9 cellular contexts compared by ENCODE assay signal in genomic region chr3:17151598-17152373, GRCh38.
DNase-seq lines count a peak whose midpoint lies in the region; ATAC-seq and TF ChIP-seq lines count a peak whose summit lies in the region.
"Had no signal": no experiment of that assay in that cellular context is flagged by ENCODE, and none has a peak within 500 bp of the region (broad histone marks: within the 10 kb centered on the region; RNA-seq: fewer than 3 reads in every experiment).

No MANE protein-coding gene starts in this region.

- H3K36me3 ChIP-seq in CD8-positive, alpha-beta T cell (ENCODE audit: insufficient read depth, low read length) = no peaks in the 10 kb centered on the region
- H3K36me3 ChIP-seq in Loucy (ENCODE audit: insufficient read depth, low read length) = peaks cover 19% of the 10 kb centered on the region; the same call in 1 of the 2 replicates

- no peaks in the 10 kb centered on the region for H3F3A ChIP-seq in Loucy (ENCODE audit: low read depth)

- peak overlapping the region; percentile 9 for H3K4me3 ChIP-seq in CD8-positive, alpha-beta T cell (ENCODE audit: low read depth, low read length)
- no peak overlapping the region for H3K4me3 ChIP-seq in Loucy (ENCODE audit: low read length, poor library complexity, severe bottlenecking)

- peaks cover 3% of the 10 kb centered on the region for H3K9me3 Mint-ChIP-seq in CD8-positive, alpha-beta T cell

- H3K4me2 ChIP-seq in Loucy (ENCODE audit: low read depth, low read length, poor library complexity, severe bottlenecking) = peak overlapping the region; percentile 39

- no peaks in the 10 kb centered on the region for H3K9me2 ChIP-seq in Loucy (replicated peaks; ENCODE audit: low read depth, low read length)

- no peak overlapping the region for H3K9ac ChIP-seq in Loucy (ENCODE audit: low read depth, low read length, poor library complexity, severe bottlenecking)

- H3K4me1 Mint-ChIP-seq in CD8-positive, alpha-beta T cell (ENCODE audit: low read depth) = peaks cover 45% of the 10 kb centered on the region
- H3K4me1 Mint-ChIP-seq: nephron had no signal

- DNase-seq in CD8-positive, alpha-beta T cell = peak; percentile 54 to 85 (median 73)
- DNase-seq in activated T-helper 1 cell treated with Interleukin-2 at 50 U/mL for 16 hours (ENCODE audit: low read depth) (peak; percentile 79), SHP77 treated with DMSO at 0.1 percent for 48 hours (lab: John Stamatoyannopoulos, UW) (no peak), AG20443 (ENCODE audit: low spot score) (no peak), islet precursor cell (no peak)
- DNase-seq in stimulated activated CD4-positive, alpha-beta T cell treated with anti-CD3 and anti-CD28 coated beads, Interleukin-12 subunit alpha, Interleukin-12 subunit beta, amount 100 ng/mL, for 4 hours = peak; percentile 70

- peak; percentile 92 for ATAC-seq in CD8-positive, alpha-beta T cell
- peak; percentile 98 for ATAC-seq in GM21529 (IDR thresholded peaks at IDR 0.05; ENCODE audit: unreplicated experiment)

- H3K27me3 Mint-ChIP-seq in CD8-positive, alpha-beta T cell (ENCODE audit: low read depth) = no peaks in the 10 kb centered on the region

- CTCF ChIA-PET in CD8-positive, alpha-beta T cell (lab: Charles Lee) = interaction anchor here (1.1 to 1.9 kb wide), 3 partner anchors 10 to 550 kb away, joined by 3 to 7 read pairs (median 4); no protein-coding TSS in a partner anchor

- no peak for TF ChIP-seq CTCF in CD8-positive, alpha-beta T cell (IDR thresholded peaks at IDR 0.05)
- TF ChIP-seq CTCF in Loucy (conservative IDR thresholded peaks at IDR 0.05; ENCODE audit: low read length) = no peak

- H3K27ac Mint-ChIP-seq in CD8-positive, alpha-beta T cell = peak overlapping the region; percentile 88
- H3K27ac Mint-ChIP-seq: nephron had no signal

- H3K9me3 ChIP-seq in CD8-positive, alpha-beta T cell (ENCODE audit: low read length) = no peaks in the 10 kb centered on the region
- H3K9me3 ChIP-seq in Loucy (ENCODE audit: insufficient read depth, low read depth, low read length) = no peaks in the 10 kb centered on the region

- no peaks in the 10 kb centered on the region for H3K79me2 ChIP-seq in Loucy (ENCODE audit: insufficient read depth, low read length)

- H3K27ac ChIP-seq in CD8-positive, alpha-beta T cell (ENCODE audit: low read depth, low read length) = peak overlapping the region; percentile 13

- POLR2A ChIA-PET in CD8-positive, alpha-beta T cell (lab: Charles Lee) = interaction anchor here (1.3 to 1.6 kb wide), 6 partner anchors 11 to 309 kb away, joined by 3 to 10 read pairs (median 4); partner anchors contain the start of gene PLCL2

- no peaks in the 10 kb centered on the region for H3K27me3 ChIP-seq in CD8-positive, alpha-beta T cell (ENCODE audit: insufficient read depth, low read length)
- no peaks in the 10 kb centered on the region for H3K27me3 ChIP-seq in Loucy (ENCODE audit: insufficient read depth, low read length, poor library complexity, severe bottlenecking)

- H2AFZ ChIP-seq in Loucy (ENCODE audit: low read length) = no peak overlapping the region

- peak overlapping the region; percentile 67 for H3K4me3 Mint-ChIP-seq in CD8-positive, alpha-beta T cell
- H3K4me3 Mint-ChIP-seq: nephron had no signal

- H4K20me1 ChIP-seq in Loucy (ENCODE audit: insufficient read depth, low read length, poor library complexity, severe bottlenecking) = no peaks in the 10 kb centered on the region

- peaks cover 27% of the 10 kb centered on the region for H3K4me1 ChIP-seq in CD8-positive, alpha-beta T cell (ENCODE audit: insufficient read depth, low read length)
- H3K4me1 ChIP-seq in Loucy (ENCODE audit: insufficient read depth, low read length, poor library complexity, severe bottlenecking) = peaks cover 10% of the 10 kb centered on the region

- peaks cover 27% of the 10 kb centered on the region for H3K36me3 Mint-ChIP-seq in CD8-positive, alpha-beta T cell

- intact Hi-C loops in CD8-positive, alpha-beta T cell (cut with DNase I, micrococcal nuclease) = loop anchor here in 1 of 2 experiments (1.0 to 10.0 kb wide), 2 partner anchors 267 to 327 kb away; partner anchors contain the start of gene PLCL2

Comparison
In these comparisons a context has a peak if more than half of its experiments do, and no peak if none do; other contexts are left out.
1. DNase-seq: peak in CD8-positive, alpha-beta T cell (7 of 7), activated T-helper 1 cell treated with Interleukin-2 at 50 U/mL for 16 hours (single experiment) and stimulated activated CD4-positive, alpha-beta T cell treated with anti-CD3 and anti-CD28 coated beads, Interleukin-12 subunit alpha, Interleukin-12 subunit beta, amount 100 ng/mL, for 4 hours (single experiment); none in SHP77 treated with DMSO at 0.1 percent for 48 hours (single experiment), AG20443 (single experiment) and islet precursor cell (single experiment).